In the genomic region with DNA sequence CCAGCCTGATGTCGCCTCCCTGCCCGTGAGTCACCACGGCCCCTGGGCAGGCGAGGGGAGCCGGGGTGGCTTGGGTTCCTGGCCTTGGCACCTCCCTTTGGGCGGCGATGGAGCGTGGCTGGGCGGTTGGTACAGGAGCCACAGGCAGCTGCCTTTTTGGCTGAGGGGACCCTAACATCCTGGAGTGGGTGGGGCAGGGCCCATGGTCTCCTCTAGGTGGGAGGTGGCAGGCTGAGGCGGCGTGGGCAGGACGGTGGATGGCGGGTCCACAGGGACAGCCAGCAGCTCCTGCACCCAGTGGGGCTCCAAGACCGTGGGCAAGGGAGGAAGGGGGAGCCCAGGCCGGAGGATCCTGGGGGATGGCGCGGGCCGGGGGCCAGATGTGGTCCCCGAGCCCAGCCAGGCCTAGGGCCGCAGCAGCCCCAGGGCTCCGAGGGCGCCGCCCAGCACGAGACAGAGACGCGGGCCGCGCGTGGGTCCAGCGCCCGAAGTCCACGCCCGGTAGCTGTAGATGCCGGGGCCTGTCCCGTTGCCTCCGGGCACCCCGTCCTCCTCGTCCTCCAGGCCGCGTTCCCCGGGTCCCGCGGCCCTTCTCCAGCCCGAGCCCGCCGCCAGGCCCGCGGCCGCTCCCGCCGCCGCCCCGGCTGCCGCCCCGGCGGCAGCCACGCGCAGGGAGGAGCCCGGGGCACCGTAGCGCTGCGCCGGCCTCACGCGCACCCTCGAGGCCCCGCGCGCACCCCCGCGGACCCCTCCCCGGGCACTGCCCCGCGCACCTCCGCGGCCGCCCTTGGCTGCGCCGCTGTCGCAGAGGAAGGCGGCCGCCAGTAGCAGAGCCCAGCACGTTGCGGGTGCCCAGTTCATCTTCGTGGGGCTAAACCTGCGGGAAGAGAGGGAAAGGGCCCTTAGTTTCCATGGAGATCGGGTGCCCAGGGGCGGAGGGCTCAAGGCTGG, we compare ENCODE assay signal across 11 cellular contexts. TPM values are rescaled to one million over a fixed set of nuclear protein-coding genes. Genes with fewer than 3 reads are reported as not detected.
DNase-seq lines count a peak whose midpoint lies in the region; ATAC-seq and TF ChIP-seq lines count a peak whose summit lies in the region.
"Had no signal": no experiment of that assay in that cellular context is flagged by ENCODE, and none has a peak within 500 bp of the region (broad histone marks: within the 10 kb centered on the region; RNA-seq: fewer than 3 reads in every experiment).

No MANE protein-coding gene starts in this region.

- intact Hi-C loops in HCT116 (cut with micrococcal nuclease): no loop called here

- no peak overlapping the region for H2AFZ ChIP-seq in HCT116 (ENCODE audit: low read depth, low read length, poor library complexity, severe bottlenecking)

- H3K4me2 ChIP-seq in HCT116 (ENCODE audit: low read length): no peak overlapping the region

- no peak for TF ChIP-seq RAD21 in HCT116 (IDR thresholded peaks at IDR 0.05; ENCODE audit: low read depth)

- no peak for TF ChIP-seq CTCF in HCT116 (IDR thresholded peaks at IDR 0.05 in 2 of 3, conservative IDR thresholded peaks at IDR 0.05 in 1 of 3; ENCODE audit: borderline replicate concordance in 1 of 3, insufficient read depth in 1 of 3, low read depth in 2 of 3, low read length in 2 of 3)
- no peak for TF ChIP-seq CTCF in coronary artery (IDR thresholded peaks at IDR 0.05)

- ATAC-seq in HCT116: peak; percentile 30; the same call in 1 of the 2 replicates
- no peak for ATAC-seq in HG03097 (IDR thresholded peaks at IDR 0.05; ENCODE audit: low FRiP score, unreplicated experiment)
- no peak for ATAC-seq in HG03439 (IDR thresholded peaks at IDR 0.05; ENCODE audit: unreplicated experiment)

- no TSS peak for BruUV-seq in HCT116 (replicated peaks; lab: Mats Ljungman, UMichigan)

- CTCF ChIA-PET in HCT116 (lab: Charles Lee): no interaction called here

- no peak overlapping the region for H3K9ac ChIP-seq in HCT116 (ENCODE audit: low read length)

- RAD21 ChIA-PET in HCT116 (lab: Charles Lee; ENCODE audit: low non-redundant PET in 1 of 2, low total read pairs in 2 of 2, uncharacterized antibody in 2 of 2, unreplicated experiment in 2 of 2): no interaction called here

- H3K36me3 ChIP-seq in HCT116 (ENCODE audit: control insufficient read depth in 1 of 2, insufficient read depth in 2 of 2, low read length in 2 of 2) (no peaks in the 10 kb centered on the region), SJCRH30 (no peaks in the 10 kb centered on the region), MG63 (peaks cover 17% of the 10 kb centered on the region)

- no peak overlapping the region for H3K27ac ChIP-seq in HCT116 (ENCODE audit: low read depth, low read length)
- no peak overlapping the region for H3K27ac ChIP-seq in coronary artery
- no peak overlapping the region for H3K27ac ChIP-seq in SJCRH30

- DNase-seq in AG20443 (ENCODE audit: low spot score): peak; percentile 60
- no peak for DNase-seq in HCT116 (ENCODE audit: low read depth, low spot score)
- no peak for DNase-seq in coronary artery (ENCODE audit: low spot score)
- DNase-seq in myocyte (ENCODE audit: low read depth): peak; percentile 24
- no peak for DNase-seq in SJCRH30
- no peak for DNase-seq in MG63
- DNase-seq: activated naive CD4-positive, alpha-beta T cell; NCI-H2107 had no signal

- H3K9me2 ChIP-seq in HCT116 (ENCODE audit: insufficient read depth): no peaks in the 10 kb centered on the region

- H3K9me3 ChIP-seq in HCT116 (ENCODE audit: control insufficient read depth in 1 of 2, insufficient read depth in 1 of 2, low read depth in 1 of 2, low read length in 2 of 2) (no peaks in the 10 kb centered on the region), SJCRH30 (replicated peaks) (no peaks in the 10 kb centered on the region), MG63 (no peaks in the 10 kb centered on the region)

- H3K4me1 ChIP-seq in HCT116 (ENCODE audit: control insufficient read depth in 1 of 2, insufficient read depth in 2 of 2, low read length in 2 of 2) (no peaks in the 10 kb centered on the region), SJCRH30 (no peaks in the 10 kb centered on the region)

- no peaks in the 10 kb centered on the region for H3K27me3 ChIP-seq in HCT116 (ENCODE audit: insufficient read depth, low read length)
- H3K27me3 ChIP-seq in SJCRH30: no peaks in the 10 kb centered on the region
- H3K27me3 ChIP-seq in MG63: no peaks in the 10 kb centered on the region

- H3K4me3 ChIP-seq in HCT116 (replicated peaks in 1 of 2; ENCODE audit: low read depth in 1 of 2, low read length in 2 of 2) (no peak overlapping the region), coronary artery (peak overlapping the region; percentile 55), SJCRH30 (no peak overlapping the region), MG63 (no peak overlapping the region)

- H3K79me2 ChIP-seq in HCT116 (ENCODE audit: insufficient read depth, low read length): no peaks in the 10 kb centered on the region

- POLR2A ChIA-PET in HCT116 (lab: Charles Lee): no interaction called here

- no peak for TF ChIP-seq POLR2A in HCT116 (IDR thresholded peaks at IDR 0.05; ENCODE audit: borderline replicate concordance, extremely low read depth, insufficient read depth, insufficient read length)

- H4K20me1 ChIP-seq in HCT116 (ENCODE audit: insufficient read depth): no peaks in the 10 kb centered on the region

TF ChIP-seq in HCT116, 20 proteins besides CTCF, POLR2A, EP300 and RAD21 (continues in another document):
- TF ChIP-seq SRF (IDR thresholded peaks at IDR 0.05; ENCODE audit: low read depth): no peak
- no peak for TF ChIP-seq YY1 (IDR thresholded peaks at IDR 0.05; ENCODE audit: extremely low read depth, insufficient replicate concordance, low read depth, low read length)
- TF ChIP-seq CBX3 (IDR thresholded peaks at IDR 0.05; ENCODE audit: low read depth): no peak
- no peak for TF ChIP-seq ZNF274 (IDR thresholded peaks at IDR 0.05; ENCODE audit: low read depth, low read length)
- no peak for TF ChIP-seq EZH2 (IDR thresholded peaks at IDR 0.05)
- no peak for TF ChIP-seq EGR1 (IDR thresholded peaks at IDR 0.05; ENCODE audit: low read depth)
- TF ChIP-seq, protein P1, sequence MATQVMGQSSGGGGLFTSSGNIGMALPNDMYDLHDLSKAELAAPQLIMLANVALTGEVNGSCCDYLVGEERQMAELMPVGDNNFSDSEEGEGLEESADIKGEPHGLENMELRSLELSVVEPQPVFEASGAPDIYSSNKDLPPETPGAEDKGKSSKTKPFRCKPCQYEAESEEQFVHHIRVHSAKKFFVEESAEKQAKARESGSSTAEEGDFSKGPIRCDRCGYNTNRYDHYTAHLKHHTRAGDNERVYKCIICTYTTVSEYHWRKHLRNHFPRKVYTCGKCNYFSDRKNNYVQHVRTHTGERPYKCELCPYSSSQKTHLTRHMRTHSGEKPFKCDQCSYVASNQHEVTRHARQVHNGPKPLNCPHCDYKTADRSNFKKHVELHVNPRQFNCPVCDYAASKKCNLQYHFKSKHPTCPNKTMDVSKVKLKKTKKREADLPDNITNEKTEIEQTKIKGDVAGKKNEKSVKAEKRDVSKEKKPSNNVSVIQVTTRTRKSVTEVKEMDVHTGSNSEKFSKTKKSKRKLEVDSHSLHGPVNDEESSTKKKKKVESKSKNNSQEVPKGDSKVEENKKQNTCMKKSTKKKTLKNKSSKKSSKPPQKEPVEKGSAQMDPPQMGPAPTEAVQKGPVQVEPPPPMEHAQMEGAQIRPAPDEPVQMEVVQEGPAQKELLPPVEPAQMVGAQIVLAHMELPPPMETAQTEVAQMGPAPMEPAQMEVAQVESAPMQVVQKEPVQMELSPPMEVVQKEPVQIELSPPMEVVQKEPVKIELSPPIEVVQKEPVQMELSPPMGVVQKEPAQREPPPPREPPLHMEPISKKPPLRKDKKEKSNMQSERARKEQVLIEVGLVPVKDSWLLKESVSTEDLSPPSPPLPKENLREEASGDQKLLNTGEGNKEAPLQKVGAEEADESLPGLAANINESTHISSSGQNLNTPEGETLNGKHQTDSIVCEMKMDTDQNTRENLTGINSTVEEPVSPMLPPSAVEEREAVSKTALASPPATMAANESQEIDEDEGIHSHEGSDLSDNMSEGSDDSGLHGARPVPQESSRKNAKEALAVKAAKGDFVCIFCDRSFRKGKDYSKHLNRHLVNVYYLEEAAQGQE (IDR thresholded peaks at IDR 0.05; ENCODE audit: low read depth): no peak
- TF ChIP-seq POLR2AphosphoS5 (IDR thresholded peaks at IDR 0.05; ENCODE audit: low read depth, low read length): no peak
- no peak for TF ChIP-seq FOSL1 (IDR thresholded peaks at IDR 0.05; ENCODE audit: low read depth)
- TF ChIP-seq SIN3A (IDR thresholded peaks at IDR 0.05; ENCODE audit: low read depth): no peak
- TF ChIP-seq, protein P2, sequence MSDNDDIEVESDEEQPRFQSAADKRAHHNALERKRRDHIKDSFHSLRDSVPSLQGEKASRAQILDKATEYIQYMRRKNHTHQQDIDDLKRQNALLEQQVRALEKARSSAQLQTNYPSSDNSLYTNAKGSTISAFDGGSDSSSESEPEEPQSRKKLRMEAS (IDR thresholded peaks at IDR 0.05): no peak

RNA-seq across cellular contexts. Expression of a gene that starts 1.3 kb away (rescaled TPM):
- total RNA-seq in HCT116 (2021; ENCODE audit: unreplicated experiment): not detected
- polyA plus RNA-seq in HCT116 (2012): 0.90 and 1.1 TPM in 2 replicates
- total RNA-seq in myocyte: 0.05 and 0.08 TPM in 2 replicates
- 2.4 TPM for polyA plus RNA-seq in myocyte (2012)
- not detected in 2 replicates for total RNA-seq in SJCRH30 (2014; rRNA removed; shearing (Covaris generic))
- total RNA-seq in MG63 (2014; rRNA removed; shearing (Covaris generic); ENCODE audit: low replicate concordance): not detected in 2 replicates
- total RNA-seq: T-helper 1 cell treated with Interleukin-12 subunit alpha and Interleukin-12 subunit beta and Interleukin-4 antibody, amounts not matched to agents 30 ng/mL and 1 ng/mL, for 36 hours had no signal

RNA-seq across cellular contexts. Expression of a gene that starts 29.1 kb away (rescaled TPM):
- total RNA-seq in HCT116 (2021; ENCODE audit: unreplicated experiment) (23.1 TPM), myocyte (24.8 and 27.2 TPM in 2 replicates)
- polyA plus RNA-seq in HCT116 (2012): 17.1 and 18.4 TPM in 2 replicates
- polyA plus RNA-seq in myocyte (2012): 37.2 TPM
- total RNA-seq in SJCRH30 (2014; rRNA removed; shearing (Covaris generic)): 21.7 and 26.4 TPM in 2 replicates
- total RNA-seq in MG63 (2014; rRNA removed; shearing (Covaris generic); ENCODE audit: low replicate concordance): 33.6 and 39.4 TPM in 2 replicates

RNA-seq across cellular contexts. Expression of a gene that starts 30.6 kb away (rescaled TPM):
- total RNA-seq in HCT116 (2021; ENCODE audit: unreplicated experiment) (3.7 TPM), myocyte (0.83 and 1.4 TPM in 2 replicates)
- polyA plus RNA-seq in HCT116 (2012): 2.6 and 2.8 TPM in 2 replicates
- 1.8 TPM for polyA plus RNA-seq in myocyte (2012)
- 0.13 and 0.34 TPM in 2 replicates for total RNA-seq in SJCRH30 (2014; rRNA removed; shearing (Covaris generic))
- total RNA-seq in MG63 (2014; rRNA removed; shearing (Covaris generic); ENCODE audit: low replicate concordance): 0.35 and 1.5 TPM in 2 replicates

RNA-seq across cellular contexts. Expression of a gene that starts 44.0 kb away (rescaled TPM):
- total RNA-seq in HCT116 (2021; ENCODE audit: unreplicated experiment) (3.5 TPM), myocyte (4.2 and 5.9 TPM in 2 replicates)
- polyA plus RNA-seq in HCT116 (2012): 3.0 and 3.1 TPM in 2 replicates
- 3.7 TPM for polyA plus RNA-seq in myocyte (2012)
- not detected in 2 replicates for total RNA-seq in SJCRH30 (2014; rRNA removed; shearing (Covaris generic))
- total RNA-seq in MG63 (2014; rRNA removed; shearing (Covaris generic); ENCODE audit: low replicate concordance): 0.54 and 0.66 TPM in 2 replicates

RNA-seq across cellular contexts. Expression of a gene that starts 49.9 kb away (rescaled TPM):
- total RNA-seq in HCT116 (2021; ENCODE audit: unreplicated experiment): 58.0 TPM
- polyA plus RNA-seq in HCT116 (2012): 36.7 and 51.3 TPM in 2 replicates
- total RNA-seq in myocyte: 324 and 382 TPM in 2 replicates
- 189 TPM for polyA plus RNA-seq in myocyte (2012)
- total RNA-seq in SJCRH30 (2014; rRNA removed; shearing (Covaris generic)): 63.6 and 65.7 TPM in 2 replicates
- total RNA-seq in MG63 (2014; rRNA removed; shearing (Covaris generic); ENCODE audit: low replicate concordance): 73.8 and 120 TPM in 2 replicates

Comparison
In these comparisons a context has a peak if more than half of its experiments do, and no peak if none do; other contexts are left out.
1. DNase-seq: peak in AG20443 (single experiment) and myocyte (single experiment); none in HCT116 (single experiment), coronary artery (single experiment), SJCRH30 (0 of 2) and MG63 (single experiment).